In the genomic region with DNA sequence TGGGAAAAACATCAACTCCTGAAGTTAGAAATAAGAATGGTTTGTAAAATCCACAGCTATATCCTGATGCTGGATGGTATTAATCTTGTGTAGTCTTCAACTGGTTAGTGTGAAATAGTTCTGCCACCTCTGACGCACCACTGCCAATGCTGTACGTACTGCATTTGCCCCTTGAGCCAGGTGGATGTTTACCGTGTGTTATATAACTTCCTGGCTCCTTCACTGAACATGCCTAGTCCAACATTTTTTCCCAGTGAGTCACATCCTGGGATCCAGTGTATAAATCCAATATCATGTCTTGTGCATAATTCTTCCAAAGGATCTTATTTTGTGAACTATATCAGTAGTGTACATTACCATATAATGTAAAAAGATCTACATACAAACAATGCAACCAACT, we compare ENCODE assay signal across 1 cellular context.
TF ChIP-seq lines count a peak whose summit lies in the region.
"Not testable (repeated sequence)": the region's sequence is repeated elsewhere in the genome, so short reads cannot be mapped to it uniquely, and the experiment has no call there.

No MANE protein-coding gene starts in this region.

TF ChIP-seq in HepG2, 621 proteins besides CTCF, POLR2A, EP300 and RAD21 (continues in another document):
- TF ChIP-seq HNF1A (IDR thresholded peaks at IDR 0.05; ENCODE audit: low read depth) (0 out of 2 replicates have a peak, but pooled peaks have one; percentile 35), ERF (CRISPR knock-in tag; IDR thresholded peaks at IDR 0.05) (peak; percentile 75), JUND (CRISPR knock-in tag; IDR thresholded peaks at IDR 0.05) (peak; percentile 96), CREB1 (IDR thresholded peaks at IDR 0.05) (peak; percentile 48; the same call in 1 of the 2 replicates), POLR2AphosphoS5 (IDR thresholded peaks at IDR 0.05; ENCODE audit: low read depth, low read length) (0 out of 2 replicates have a peak, but pooled peaks have one; percentile 34), HIC2 (CRISPR knock-in tag; IDR thresholded peaks at IDR 0.05; ENCODE audit: low read depth) (peak; percentile 70; the same call in 1 of the 2 replicates), TBX2 (CRISPR knock-in tag; IDR thresholded peaks at IDR 0.05; ENCODE audit: borderline replicate concordance) (peak; percentile 24; the same call in 1 of the 2 replicates), CREM (IDR thresholded peaks at IDR 0.05) (peak; percentile 23; the same call in 1 of the 2 replicates), MIER3 (CRISPR knock-in tag; IDR thresholded peaks at IDR 0.05; ENCODE audit: borderline replicate concordance) (0 out of 2 replicates have a peak, but pooled peaks have one; percentile 31), ATF7-NPFF (CRISPR knock-in tag; IDR thresholded peaks at IDR 0.05; ENCODE audit: low read depth) (0 out of 2 replicates have a peak, but pooled peaks have one; percentile 40), ZNF343 (CRISPR knock-in tag; IDR thresholded peaks at IDR 0.05) (0 out of 2 replicates have a peak, but pooled peaks have one; percentile 25), ATM (IDR thresholded peaks at IDR 0.05; ENCODE audit: borderline replicate concordance) (0 out of 2 replicates have a peak, but pooled peaks have one; percentile 46), ELF4 (CRISPR knock-in tag; IDR thresholded peaks at IDR 0.05; ENCODE audit: borderline replicate concordance) (0 out of 2 replicates have a peak, but pooled peaks have one; percentile 38), ZNF644 (CRISPR knock-in tag; IDR thresholded peaks at IDR 0.05; ENCODE audit: low read depth) (peak; percentile 44; the same call in 1 of the 2 replicates), LCORL (IDR thresholded peaks at IDR 0.05) (peak; percentile 52; the same call in 1 of the 2 replicates), RXRB (CRISPR knock-in tag; IDR thresholded peaks at IDR 0.05; ENCODE audit: borderline replicate concordance) (peak; percentile 64), HMG20A (CRISPR knock-in tag; IDR thresholded peaks at IDR 0.05; ENCODE audit: borderline replicate concordance) (peak; percentile 25; the same call in 1 of the 2 replicates), ZNF317 (CRISPR knock-in tag; IDR thresholded peaks at IDR 0.05) (peak; percentile 81), ELF3 (CRISPR knock-in tag; IDR thresholded peaks at IDR 0.05) (peak; percentile 22; the same call in 1 of the 2 replicates), ARNTL (CRISPR knock-in tag; IDR thresholded peaks at IDR 0.05) (0 out of 2 replicates have a peak, but pooled peaks have one; percentile 27), FOSL2 (CRISPR knock-in tag; IDR thresholded peaks at IDR 0.05) (peak; percentile 98), SAP130 (CRISPR knock-in tag; IDR thresholded peaks at IDR 0.05; ENCODE audit: low read depth) (peak; percentile 46), TEAD3 (CRISPR knock-in tag; optimal IDR thresholded peaks at IDR 0.05; ENCODE audit: borderline replicate concordance) (peak; percentile 93), JUN (CRISPR knock-in tag; IDR thresholded peaks at IDR 0.05) (peak; percentile 59; the same call in 1 of the 2 replicates), NCOA2 (CRISPR knock-in tag; IDR thresholded peaks at IDR 0.05) (peak; percentile 55), FOXO1 (CRISPR knock-in tag; IDR thresholded peaks at IDR 0.05) (peak; percentile 50; the same call in 1 of the 2 replicates), HNF4A (CRISPR knock-in tag; IDR thresholded peaks at IDR 0.05) (peak; percentile 49; the same call in 1 of the 2 replicates), MED1 (CRISPR knock-in tag; IDR thresholded peaks at IDR 0.05) (peak; percentile 90), TEF (CRISPR knock-in tag; IDR thresholded peaks at IDR 0.05) (peak; percentile 93), GATAD1 (CRISPR knock-in tag; IDR thresholded peaks at IDR 0.05) (peak; percentile 32; the same call in 1 of the 2 replicates), NR2F6 (CRISPR knock-in tag; IDR thresholded peaks at IDR 0.05) (peak; percentile 35; the same call in 1 of the 2 replicates), THAP11 (CRISPR knock-in tag; IDR thresholded peaks at IDR 0.05) (0 out of 2 replicates have a peak, but pooled peaks have one; percentile 18), FOXP1 (CRISPR knock-in tag; IDR thresholded peaks at IDR 0.05) (peak; percentile 40; the same call in 1 of the 2 replicates), ZBTB38 (CRISPR knock-in tag; IDR thresholded peaks at IDR 0.05) (peak; percentile 72; the same call in 1 of the 2 replicates)
- not testable (repeated sequence) for TF ChIP-seq HNF1A (CRISPR knock-in tag; IDR thresholded peaks at IDR 0.05; ENCODE audit: borderline replicate concordance); CREB1 (CRISPR knock-in tag; IDR thresholded peaks at IDR 0.05); CREM (CRISPR knock-in tag; IDR thresholded peaks at IDR 0.05); LCORL (CRISPR knock-in tag; IDR thresholded peaks at IDR 0.05); NR2F6 (IDR thresholded peaks at IDR 0.05); FOXP1 (IDR thresholded peaks at IDR 0.05)
- TF ChIP-seq, protein P1, sequence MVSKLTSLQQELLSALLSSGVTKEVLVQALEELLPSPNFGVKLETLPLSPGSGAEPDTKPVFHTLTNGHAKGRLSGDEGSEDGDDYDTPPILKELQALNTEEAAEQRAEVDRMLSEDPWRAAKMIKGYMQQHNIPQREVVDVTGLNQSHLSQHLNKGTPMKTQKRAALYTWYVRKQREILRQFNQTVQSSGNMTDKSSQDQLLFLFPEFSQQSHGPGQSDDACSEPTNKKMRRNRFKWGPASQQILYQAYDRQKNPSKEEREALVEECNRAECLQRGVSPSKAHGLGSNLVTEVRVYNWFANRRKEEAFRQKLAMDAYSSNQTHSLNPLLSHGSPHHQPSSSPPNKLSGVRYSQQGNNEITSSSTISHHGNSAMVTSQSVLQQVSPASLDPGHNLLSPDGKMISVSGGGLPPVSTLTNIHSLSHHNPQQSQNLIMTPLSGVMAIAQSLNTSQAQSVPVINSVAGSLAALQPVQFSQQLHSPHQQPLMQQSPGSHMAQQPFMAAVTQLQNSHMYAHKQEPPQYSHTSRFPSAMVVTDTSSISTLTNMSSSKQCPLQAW (CRISPR knock-in tag; IDR thresholded peaks at IDR 0.05) = 0 out of 2 replicates have a peak, but pooled peaks have one; percentile 51
- TF ChIP-seq, protein P2, sequence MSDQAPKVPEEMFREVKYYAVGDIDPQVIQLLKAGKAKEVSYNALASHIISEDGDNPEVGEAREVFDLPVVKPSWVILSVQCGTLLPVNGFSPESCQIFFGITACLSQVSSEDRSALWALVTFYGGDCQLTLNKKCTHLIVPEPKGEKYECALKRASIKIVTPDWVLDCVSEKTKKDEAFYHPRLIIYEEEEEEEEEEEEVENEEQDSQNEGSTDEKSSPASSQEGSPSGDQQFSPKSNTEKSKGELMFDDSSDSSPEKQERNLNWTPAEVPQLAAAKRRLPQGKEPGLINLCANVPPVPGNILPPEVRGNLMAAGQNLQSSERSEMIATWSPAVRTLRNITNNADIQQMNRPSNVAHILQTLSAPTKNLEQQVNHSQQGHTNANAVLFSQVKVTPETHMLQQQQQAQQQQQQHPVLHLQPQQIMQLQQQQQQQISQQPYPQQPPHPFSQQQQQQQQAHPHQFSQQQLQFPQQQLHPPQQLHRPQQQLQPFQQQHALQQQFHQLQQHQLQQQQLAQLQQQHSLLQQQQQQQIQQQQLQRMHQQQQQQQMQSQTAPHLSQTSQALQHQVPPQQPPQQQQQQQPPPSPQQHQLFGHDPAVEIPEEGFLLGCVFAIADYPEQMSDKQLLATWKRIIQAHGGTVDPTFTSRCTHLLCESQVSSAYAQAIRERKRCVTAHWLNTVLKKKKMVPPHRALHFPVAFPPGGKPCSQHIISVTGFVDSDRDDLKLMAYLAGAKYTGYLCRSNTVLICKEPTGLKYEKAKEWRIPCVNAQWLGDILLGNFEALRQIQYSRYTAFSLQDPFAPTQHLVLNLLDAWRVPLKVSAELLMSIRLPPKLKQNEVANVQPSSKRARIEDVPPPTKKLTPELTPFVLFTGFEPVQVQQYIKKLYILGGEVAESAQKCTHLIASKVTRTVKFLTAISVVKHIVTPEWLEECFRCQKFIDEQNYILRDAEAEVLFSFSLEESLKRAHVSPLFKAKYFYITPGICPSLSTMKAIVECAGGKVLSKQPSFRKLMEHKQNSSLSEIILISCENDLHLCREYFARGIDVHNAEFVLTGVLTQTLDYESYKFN (CRISPR knock-in tag; conservative IDR thresholded peaks at IDR 0.05) = peak; percentile 70
- TF ChIP-seq, protein P3, sequence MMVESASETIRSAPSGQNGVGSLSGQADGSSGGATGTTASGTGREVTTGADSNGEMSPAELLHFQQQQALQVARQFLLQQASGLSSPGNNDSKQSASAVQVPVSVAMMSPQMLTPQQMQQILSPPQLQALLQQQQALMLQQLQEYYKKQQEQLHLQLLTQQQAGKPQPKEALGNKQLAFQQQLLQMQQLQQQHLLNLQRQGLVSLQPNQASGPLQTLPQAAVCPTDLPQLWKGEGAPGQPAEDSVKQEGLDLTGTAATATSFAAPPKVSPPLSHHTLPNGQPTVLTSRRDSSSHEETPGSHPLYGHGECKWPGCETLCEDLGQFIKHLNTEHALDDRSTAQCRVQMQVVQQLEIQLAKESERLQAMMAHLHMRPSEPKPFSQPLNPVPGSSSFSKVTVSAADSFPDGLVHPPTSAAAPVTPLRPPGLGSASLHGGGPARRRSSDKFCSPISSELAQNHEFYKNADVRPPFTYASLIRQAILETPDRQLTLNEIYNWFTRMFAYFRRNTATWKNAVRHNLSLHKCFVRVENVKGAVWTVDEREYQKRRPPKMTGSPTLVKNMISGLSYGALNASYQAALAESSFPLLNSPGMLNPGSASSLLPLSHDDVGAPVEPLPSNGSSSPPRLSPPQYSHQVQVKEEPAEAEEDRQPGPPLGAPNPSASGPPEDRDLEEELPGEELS (CRISPR knock-in tag; IDR thresholded peaks at IDR 0.05) = peak; percentile 56
- TF ChIP-seq, protein P4, sequence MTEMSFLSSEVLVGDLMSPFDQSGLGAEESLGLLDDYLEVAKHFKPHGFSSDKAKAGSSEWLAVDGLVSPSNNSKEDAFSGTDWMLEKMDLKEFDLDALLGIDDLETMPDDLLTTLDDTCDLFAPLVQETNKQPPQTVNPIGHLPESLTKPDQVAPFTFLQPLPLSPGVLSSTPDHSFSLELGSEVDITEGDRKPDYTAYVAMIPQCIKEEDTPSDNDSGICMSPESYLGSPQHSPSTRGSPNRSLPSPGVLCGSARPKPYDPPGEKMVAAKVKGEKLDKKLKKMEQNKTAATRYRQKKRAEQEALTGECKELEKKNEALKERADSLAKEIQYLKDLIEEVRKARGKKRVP (CRISPR knock-in tag; IDR thresholded peaks at IDR 0.05) = peak in 1 of 2 experiments; percentile 50; a peak in 1 of 4 replicates
- TF ChIP-seq, protein P5, sequence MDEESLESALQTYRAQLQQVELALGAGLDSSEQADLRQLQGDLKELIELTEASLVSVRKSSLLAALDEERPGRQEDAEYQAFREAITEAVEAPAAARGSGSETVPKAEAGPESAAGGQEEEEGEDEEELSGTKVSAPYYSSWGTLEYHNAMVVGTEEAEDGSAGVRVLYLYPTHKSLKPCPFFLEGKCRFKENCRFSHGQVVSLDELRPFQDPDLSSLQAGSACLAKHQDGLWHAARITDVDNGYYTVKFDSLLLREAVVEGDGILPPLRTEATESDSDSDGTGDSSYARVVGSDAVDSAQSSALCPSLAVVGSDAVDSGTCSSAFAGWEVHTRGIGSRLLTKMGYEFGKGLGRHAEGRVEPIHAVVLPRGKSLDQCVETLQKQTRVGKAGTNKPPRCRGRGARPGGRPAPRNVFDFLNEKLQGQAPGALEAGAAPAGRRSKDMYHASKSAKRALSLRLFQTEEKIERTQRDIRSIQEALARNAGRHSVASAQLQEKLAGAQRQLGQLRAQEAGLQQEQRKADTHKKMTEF (CRISPR knock-in tag; IDR thresholded peaks at IDR 0.05) = peak; percentile 30; the same call in 1 of the 2 replicates
- TF ChIP-seq, protein P6, sequence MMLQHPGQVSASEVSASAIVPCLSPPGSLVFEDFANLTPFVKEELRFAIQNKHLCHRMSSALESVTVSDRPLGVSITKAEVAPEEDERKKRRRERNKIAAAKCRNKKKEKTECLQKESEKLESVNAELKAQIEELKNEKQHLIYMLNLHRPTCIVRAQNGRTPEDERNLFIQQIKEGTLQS (CRISPR knock-in tag; IDR thresholded peaks at IDR 0.05) = peak; percentile 77
